Comparison of ENCODE assay signal across 25 cellular contexts in the genomic region with DNA sequence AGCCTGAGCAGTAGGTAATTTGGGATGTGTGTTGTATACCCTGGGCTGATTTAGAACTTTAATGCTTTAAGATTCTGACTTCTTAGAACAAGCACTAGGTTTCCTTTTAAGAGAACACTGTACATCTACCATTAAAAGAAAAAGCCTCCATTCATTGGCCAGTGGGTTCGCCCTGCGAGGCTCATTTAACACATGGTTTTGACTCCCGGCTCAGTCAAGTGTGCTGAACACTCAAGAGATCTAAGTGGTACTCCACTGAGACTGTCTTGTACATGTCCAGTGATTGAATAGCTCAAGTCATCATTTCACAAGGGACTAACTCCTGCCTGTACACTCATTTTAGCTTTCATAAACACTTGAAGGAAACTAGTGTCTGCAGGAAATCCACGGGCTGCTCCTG.
"Had no signal": no experiment of that assay in that cellular context is flagged by ENCODE, and none has a peak within 500 bp of the region (broad histone marks: within the 10 kb centered on the region; RNA-seq: fewer than 3 reads in every experiment).

No MANE protein-coding gene starts in this region.

- H3K27ac ChIP-seq: breast epithelium, SJSA1 had no signal

- H3K36me3 Mint-ChIP-seq: WTC11 had no signal

- H3K9me3 Mint-ChIP-seq: activated naive CD4-positive, alpha-beta T cell treated with anti-CD3 and anti-CD28 coated beads for 36 hours; activated naive CD8-positive, alpha-beta T cell treated with anti-CD3 and anti-CD28 coated beads, Interleukin-2, amount 10 ng/mL, durations not matched to agents 7 days and 5 days; activated T-cell treated with anti-CD3 and anti-CD28 coated beads, Interleukin-2, amount 50 U/mL, for 4 hours; activated T-helper 17 cell treated with anti-CD3 and anti-CD28 coated beads, Interleukin-2, amount 50 U/mL, for 72 hours; T-helper 1 cell treated with Interleukin-12 subunit alpha and Interleukin-12 subunit beta and Interleukin-4 antibody, amounts not matched to agents 30 μg/mL and 1 μg/mL, for 36 hours; WTC11 had no signal

- H3K27me3 Mint-ChIP-seq: activated naive CD8-positive, alpha-beta T cell treated with anti-CD3 and anti-CD28 coated beads, Interleukin-2, amount 10 ng/mL, durations not matched to agents 7 days and 5 days; activated T-helper 17 cell treated with anti-CD3 and anti-CD28 coated beads, Interleukin-2, amount 50 U/mL, for 72 hours had no signal

- ATAC-seq: activated CD8-positive, alpha-beta T cell treated with anti-CD3 and anti-CD28 coated beads, Interleukin-2, amount 10 ng/mL, durations not matched to agents 7 days and 5 days; activated T-cell treated with anti-CD3 and anti-CD28 coated beads, Interleukin-2, amount 50 U/mL, for 4 hours; activated T-helper 17 cell treated with anti-CD3 and anti-CD28 coated beads, Interleukin-2, amount 50 U/mL, for 72 hours; K562; PC-3; WTC11 had no signal

- H3K4me3 Mint-ChIP-seq: activated CD8-positive, alpha-beta T cell treated with anti-CD3 and anti-CD28 coated beads, Interleukin-2, amount 10 ng/mL, durations not matched to agents 7 days and 5 days; activated naive CD4-positive, alpha-beta T cell treated with anti-CD3 and anti-CD28 coated beads for 36 hours; activated naive CD8-positive, alpha-beta T cell treated with anti-CD3 and anti-CD28 coated beads, Interleukin-2, amount 10 ng/mL, durations not matched to agents 7 days and 5 days; activated T-cell treated with anti-CD3 and anti-CD28 coated beads, Interleukin-2, amount 50 U/mL, for 4 hours; activated T-helper 17 cell treated with anti-CD3 and anti-CD28 coated beads, Interleukin-2, amount 50 U/mL, for 72 hours; T-helper 1 cell treated with Interleukin-12 subunit alpha and Interleukin-12 subunit beta and Interleukin-4 antibody, amounts not matched to agents 30 μg/mL and 1 μg/mL, for 36 hours; WTC11 had no signal

- H3K27ac Mint-ChIP-seq: activated CD8-positive, alpha-beta T cell treated with anti-CD3 and anti-CD28 coated beads, Interleukin-2, amount 10 ng/mL, durations not matched to agents 7 days and 5 days; activated naive CD4-positive, alpha-beta T cell treated with anti-CD3 and anti-CD28 coated beads for 36 hours; activated naive CD8-positive, alpha-beta T cell treated with anti-CD3 and anti-CD28 coated beads, Interleukin-2, amount 10 ng/mL, durations not matched to agents 7 days and 5 days; activated T-helper 17 cell treated with anti-CD3 and anti-CD28 coated beads, Interleukin-2, amount 50 U/mL, for 72 hours; T-helper 1 cell treated with Interleukin-12 subunit alpha and Interleukin-12 subunit beta and Interleukin-4 antibody, amounts not matched to agents 30 μg/mL and 1 μg/mL, for 36 hours; WTC11 had no signal

- DNase-seq: activated CD4-positive, alpha-beta T cell treated with anti-CD3 and anti-CD28 coated beads for 48 hours; activated CD4-positive, alpha-beta T cell treated with anti-CD3 and anti-CD28 coated beads, Interleukin-2, amount 50 U/mL, for 4 hours; activated CD4-positive, CD25-positive, alpha-beta regulatory T cell treated with anti-CD3 and anti-CD28 coated beads, Interleukin-2, amount 50 U/mL, for 72 hours; activated CD8-positive, alpha-beta T cell treated with anti-CD3 and anti-CD28 coated beads, Interleukin-2, amount 10 ng/mL, durations not matched to agents 7 days and 5 days; activated gamma-delta T cell; activated naive CD4-positive, alpha-beta T cell treated with anti-CD3 and anti-CD28 coated beads for 36 hours; activated naive CD8-positive, alpha-beta T cell treated with anti-CD3 and anti-CD28 coated beads, Interleukin-2, amount 10 ng/mL, durations not matched to agents 7 days and 5 days; activated T-cell treated with anti-CD3 and anti-CD28 coated beads, Interleukin-2, amount 50 U/mL, for 4 hours; aorta; central memory CD4-positive, alpha-beta T cell; Karpas-422; MM.1S; NCI-H1105; NCI-H1436 treated with DMSO at 0.1 percent for 48 hours; NCI-H1930; NCI-H446; NCI-H524; PC-3; SHP77 had no signal

- H3K27me3 ChIP-seq: breast epithelium, SJSA1 had no signal

- H3K9me3 ChIP-seq: breast epithelium, SJSA1 had no signal
